ENCODE assay signal across 20 cellular contexts in genomic region chr19:42272989-42273406, GRCh38. TPM values are rescaled to one million over a fixed set of nuclear protein-coding genes. Genes with fewer than 3 reads are reported as not detected.
DNase-seq lines count a peak whose midpoint lies in the region; ATAC-seq lines count a peak whose summit lies in the region.
"Had no signal": no experiment of that assay in that cellular context is flagged by ENCODE, and none has a peak within 500 bp of the region (broad histone marks: within the 10 kb centered on the region; RNA-seq: fewer than 3 reads in every experiment).

No MANE protein-coding gene starts in this region.

- no peak overlapping the region for H2BK15ac ChIP-seq in neuronal stem cell (ENCODE audit: low read length)

- H3K23ac ChIP-seq in neuronal stem cell (ENCODE audit: low read depth, low read length, poor library complexity) = peak overlapping the region; percentile 20

- no peak overlapping the region for H2AFZ ChIP-seq in neuronal stem cell (ENCODE audit: low read length)
- H2AFZ ChIP-seq: GM23248 had no signal

- no peaks in the 10 kb centered on the region for H3K27me3 ChIP-seq in right cardiac atrium (ENCODE audit: control insufficient read depth, insufficient read depth)
- no peaks in the 10 kb centered on the region for H3K27me3 ChIP-seq in neuronal stem cell (ENCODE audit: control insufficient read depth in 3 of 3, insufficient read depth in 3 of 3, low read depth in 1 of 3, low read length in 3 of 3)

- H3K36me3 ChIP-seq in neuronal stem cell (replicated peaks in 1 of 2; ENCODE audit: control insufficient read depth in 2 of 2, insufficient read depth in 2 of 2, low read length in 2 of 2) = peaks cover 16 to 40% of the 10 kb centered on the region in 2 donors

- H3K4me3 ChIP-seq in right cardiac atrium (ENCODE audit: low read length) = no peak overlapping the region
- H3K4me3 ChIP-seq in neuronal stem cell (ENCODE audit: low read length in 2 of 2) = no peak overlapping the region
- H3K4me3 ChIP-seq: GM23248, HAP-1 had no signal

- no peak overlapping the region for H3K14ac ChIP-seq in neuronal stem cell (ENCODE audit: low read length)

- no peak overlapping the region for H4K8ac ChIP-seq in neuronal stem cell (ENCODE audit: low read depth, low read length)

- H2BK120ac ChIP-seq in neuronal stem cell (ENCODE audit: low read depth, low read length) = no peak overlapping the region

- H3K9me3 ChIP-seq in right cardiac atrium (ENCODE audit: control insufficient read depth, low read length) (no peaks in the 10 kb centered on the region), neuronal stem cell (replicated peaks in 1 of 2; ENCODE audit: control insufficient read depth in 2 of 2, insufficient read depth in 1 of 2, low read depth in 1 of 2, low read length in 2 of 2) (no peaks in the 10 kb centered on the region)
- H3K9me3 ChIP-seq: HAP-1 had no signal

- intact Hi-C loops in right cardiac atrium (cut with DNase I) = no loop called here
- intact Hi-C loops in cardiac septum (cut with DNase I) = no loop called here

- no peak overlapping the region for H3K4me2 ChIP-seq in neuronal stem cell (ENCODE audit: insufficient read depth, low read length, poor library complexity, severe bottlenecking)

- H3K4me1 ChIP-seq in right cardiac atrium (ENCODE audit: control insufficient read depth, insufficient read depth, low read length) (peaks cover 14% of the 10 kb centered on the region), neuronal stem cell (ENCODE audit: control insufficient read depth in 2 of 2, insufficient read depth in 1 of 2, low read depth in 1 of 2, low read length in 2 of 2) (peaks cover 8 to 14% of the 10 kb centered on the region in 2 donors)

- H3K79me1 ChIP-seq in neuronal stem cell (ENCODE audit: low read depth, low read length) = peaks cover 24% of the 10 kb centered on the region

- WGBS in right cardiac atrium = 95% methylated on average over 23 of the region's 23 CpGs
- no CpG with 5 or more reads among the region's 23 CpGs for WGBS in neuronal stem cell (ENCODE audit: extremely low coverage in 2 of 2, insufficient read length in 2 of 2, insufficient replicate concordance in 1 of 2), 2 donors

- H4K91ac ChIP-seq in neuronal stem cell (ENCODE audit: low read depth, low read length, poor library complexity) = no peak overlapping the region

- no peak overlapping the region for H3K18ac ChIP-seq in neuronal stem cell (ENCODE audit: low read length)

- no peak overlapping the region for H2BK12ac ChIP-seq in neuronal stem cell (ENCODE audit: low read length)

- H3K4ac ChIP-seq in neuronal stem cell (ENCODE audit: low read length) = no peak overlapping the region

- no peak overlapping the region for H2AK5ac ChIP-seq in neuronal stem cell (ENCODE audit: low read depth, low read length)

- H2BK5ac ChIP-seq in neuronal stem cell (ENCODE audit: low read length) = no peak overlapping the region

- H3K27ac ChIP-seq in right cardiac atrium (ENCODE audit: low read length) (no peak overlapping the region), neuronal stem cell (replicated peaks; ENCODE audit: low read length) (no peak overlapping the region)
- H3K27ac ChIP-seq: GM23248 had no signal

- peak; percentile 16 for DNase-seq in activated T-cell treated with anti-CD3 and anti-CD28 coated beads, Interleukin-2, amount 50 U/mL, for 1 hour
- no peak for DNase-seq in activated T-cell treated with anti-CD3 and anti-CD28 coated beads, Interleukin-2, amount 50 U/mL, for 48 hours
- DNase-seq in right cardiac atrium = peak in 2 of 3 donors; percentile 44 to 66
- DNase-seq in cardiac septum (ENCODE audit: low spot score) = no peak
- DNase-seq in neuronal stem cell (ENCODE audit: low spot score) = no peak
- no peak for DNase-seq in nucleus accumbens (lab: John Stamatoyannopoulos, UW)
- DNase-seq in A172 (ENCODE audit: low spot score) = no peak
- no peak for DNase-seq in superior temporal gyrus (ENCODE audit: extremely low spot score)
- DNase-seq: 8988T; CD4-positive, CD25-positive, alpha-beta regulatory T cell; COR-L47; DMS 273 treated with DMSO at 0.1 percent for 48 hours; DND-41; GM23248; NCI-H1417; NCI-H187; NCI-H2107; NCI-H524; RPMI8226 had no signal

- H3K9ac ChIP-seq in neuronal stem cell (ENCODE audit: low read depth, low read length, poor library complexity) = no peak overlapping the region
- H3K9ac ChIP-seq: GM23248 had no signal

- ATAC-seq in right cardiac atrium = no peak

RNA-seq across cellular contexts. Expression of gene CIC, which starts 3.9 kb away (rescaled TPM):
- total RNA-seq in right cardiac atrium = 10 to 100 TPM; 36.4 to 42.7 (median 39.6) TPM
- 28.6 TPM for polyA plus RNA-seq in right cardiac atrium
- total RNA-seq in cardiac septum = 51.3 TPM
- polyA plus RNA-seq in neuronal stem cell (2013, experiment 1 of 2) = 38.5 TPM
- polyA plus RNA-seq in neuronal stem cell (2013, experiment 2 of 2) = 37.8 TPM
- 25.3 and 48.5 TPM in 2 replicates for total RNA-seq in A172 (2014; rRNA removed; shearing (Covaris generic))

RNA-seq across cellular contexts. Expression of gene ERF, which starts 18.1 kb away (rescaled TPM):
- total RNA-seq in right cardiac atrium (10 to 100 TPM; 33.3 to 58.1 (median 48.1) TPM), cardiac septum (37.4 TPM)
- 39.1 TPM for polyA plus RNA-seq in right cardiac atrium
- 77.7 TPM for polyA plus RNA-seq in neuronal stem cell (2013, experiment 1 of 2)
- polyA plus RNA-seq in neuronal stem cell (2013, experiment 2 of 2) = 78.0 TPM
- 43.6 and 52.8 TPM in 2 replicates for total RNA-seq in A172 (2014; rRNA removed; shearing (Covaris generic))

RNA-seq across cellular contexts. Expression of gene PRR19, which starts 28.9 kb away (rescaled TPM):
- total RNA-seq in right cardiac atrium = under 1 TPM in 3 of 4 donors, not detected in 1; 0.20 to 0.32 (median 0.26) TPM
- polyA plus RNA-seq in right cardiac atrium = 0.29 TPM
- 0.16 TPM for total RNA-seq in cardiac septum
- polyA plus RNA-seq in neuronal stem cell (2013, experiment 1 of 2) = 2.2 TPM
- 2.0 TPM for polyA plus RNA-seq in neuronal stem cell (2013, experiment 2 of 2)
- 2.2 and 3.7 TPM in 2 replicates for total RNA-seq in A172 (2014; rRNA removed; shearing (Covaris generic))
- total RNA-seq: CD4-positive, CD25-positive, alpha-beta regulatory T cell had no signal

RNA-seq across cellular contexts. Expression of gene PAFAH1B3, which starts 29.4 kb away (rescaled TPM):
- total RNA-seq in right cardiac atrium = 1 to 10 TPM; 1.6 to 5.9 (median 4.4) TPM
- 4.3 TPM for polyA plus RNA-seq in right cardiac atrium
- total RNA-seq in cardiac septum = 4.0 TPM
- polyA plus RNA-seq in neuronal stem cell (2013, experiment 1 of 2) = 134 TPM
- 128 TPM for polyA plus RNA-seq in neuronal stem cell (2013, experiment 2 of 2)
- 144 and 170 TPM in 2 replicates for total RNA-seq in A172 (2014; rRNA removed; shearing (Covaris generic))

RNA-seq across cellular contexts. Expression of gene GSK3A, which starts 30.6 kb away (rescaled TPM):
- 10 to 100 TPM; 32.0 to 37.3 (median 34.9) TPM for total RNA-seq in right cardiac atrium
- polyA plus RNA-seq in right cardiac atrium = 46.5 TPM
- total RNA-seq in cardiac septum = 39.6 TPM
- polyA plus RNA-seq in neuronal stem cell (2013, experiment 1 of 2) = 67.3 TPM
- polyA plus RNA-seq in neuronal stem cell (2013, experiment 2 of 2) = 64.6 TPM
- 25.7 and 34.0 TPM in 2 replicates for total RNA-seq in A172 (2014; rRNA removed; shearing (Covaris generic))

Comparison
In these comparisons a context has a peak if more than half of its experiments do, and no peak if none do; other contexts are left out.
1. DNase-seq: peak in activated T-cell treated with anti-CD3 and anti-CD28 coated beads, Interleukin-2, amount 50 U/mL, for 1 hour (single experiment) and right cardiac atrium (2 of 3); none in activated T-cell treated with anti-CD3 and anti-CD28 coated beads, Interleukin-2, amount 50 U/mL, for 48 hours (0 of 2), cardiac septum (single experiment), neuronal stem cell (single experiment), nucleus accumbens (0 of 56), A172 (single experiment) and superior temporal gyrus (single experiment).